ENCODE assay signal across 16 cellular contexts in genomic region chr15:59410448-59410896, GRCh38. TPM values are rescaled to one million over a fixed set of nuclear protein-coding genes. Genes with fewer than 3 reads are reported as not detected.
DNase-seq lines count a peak whose midpoint lies in the region; ATAC-seq, FAIRE-seq and TF ChIP-seq lines count a peak whose summit lies in the region.
"Had no signal": no experiment of that assay in that cellular context is flagged by ENCODE, and none has a peak within 500 bp of the region (broad histone marks: within the 10 kb centered on the region; RNA-seq: fewer than 3 reads in every experiment).

No MANE protein-coding gene starts in this region.

- H3K36me3 ChIP-seq in RWPE2 (ENCODE audit: low read depth): no peaks in the 10 kb centered on the region
- H3K36me3 ChIP-seq in left lung: no peaks in the 10 kb centered on the region
- H3K36me3 ChIP-seq: cardiac muscle cell had no signal

- TF ChIP-seq CTCF in RWPE2 (IDR thresholded peaks at IDR 0.05; ENCODE audit: poor library complexity, severe bottlenecking) (no peak), left lung (IDR thresholded peaks at IDR 0.05) (no peak), D721Med (IDR thresholded peaks at IDR 0.05; ENCODE audit: insufficient read depth, missing control alignments) (no peak)

- no peaks in the 10 kb centered on the region for H3K9me3 ChIP-seq in RWPE2 (ENCODE audit: severe bottlenecking)
- H3K9me3 ChIP-seq in left lung: no peaks in the 10 kb centered on the region

- H3K27ac ChIP-seq in RWPE2 (ENCODE audit: poor library complexity, severe bottlenecking): no peak overlapping the region
- peak overlapping the region in 1 of 2 donors; percentile 23 for H3K27ac ChIP-seq in left lung
- H3K27ac ChIP-seq: cardiac muscle cell had no signal

- H3K27me3 ChIP-seq in RWPE2 (ENCODE audit: insufficient read depth, poor library complexity, severe bottlenecking) (no peaks in the 10 kb centered on the region), left lung (no peaks in the 10 kb centered on the region)

- H3K4me3 ChIP-seq in RWPE2 (ENCODE audit: severe bottlenecking) (no peak overlapping the region), left lung (no peak overlapping the region)
- H3K4me3 ChIP-seq: cardiac muscle cell had no signal

- intact Hi-C loops in left lung (cut with DNase I): no loop called here

- DNase-seq in ACHN: peak; percentile 84
- DNase-seq in GM19239 (ENCODE audit: insufficient read length, low spot score): no peak
- no peak for DNase-seq in RWPE2 (ENCODE audit: low spot score)
- DNase-seq in left lung: no peak
- no peak for DNase-seq in activated naive CD4-positive, alpha-beta T cell (lab: John Stamatoyannopoulos, UW)
- DNase-seq in retina: no peak
- DNase-seq in D721Med (ENCODE audit: insufficient read length, low spot score): no peak
- no peak for DNase-seq in DMS79 treated with DMSO at 0.1 percent for 48 hours (lab: John Stamatoyannopoulos, UW)
- DNase-seq: activated T-cell treated with anti-CD3 and anti-CD28 coated beads for 4 hours; AML-193; MM.1S; NCI-H524; stimulated activated CD4-positive, alpha-beta T cell treated with anti-CD3 and anti-CD28 coated beads, Interleukin-15, amount 100 ng/mL, for 24 hours had no signal

- in situ Hi-C loops in ACHN (cut with HindIII; ENCODE audit: low pct_ligation_motif_present, low pct_unique_long_range_greater_than_20kb, low sequenced_read_pairs): no loop called here

- ATAC-seq in RWPE2 (ENCODE audit: low read depth) (0 out of 3 replicates have a peak, but pooled peaks have one; percentile 13), left lung (peak; percentile 84)
- ATAC-seq: stimulated activated effector memory CD8-positive, alpha-beta T cell treated with anti-CD3 and anti-CD28 coated beads, Interleukin-12 subunit alpha, Interleukin-12 subunit beta, amount 100 ng/mL, for 72 hours had no signal

- no peaks in the 10 kb centered on the region for H3K4me1 ChIP-seq in RWPE2 (ENCODE audit: insufficient read depth, poor library complexity, severe bottlenecking)
- peaks cover 6 to 35% of the 10 kb centered on the region in 2 donors for H3K4me1 ChIP-seq in left lung

- peak; percentile 92 for FAIRE-seq in GM19239 (lab: Jason Lieb, UNC)
- FAIRE-seq in D721Med (lab: Jason Lieb, UNC): no peak
- FAIRE-seq: frontal cortex had no signal

RNA-seq across cellular contexts. Expression of gene FAM81A, which starts 27.5 kb away (rescaled TPM):
- total RNA-seq in left lung: 1 to 10 TPM; 1.9 to 2.2 TPM

RNA-seq across cellular contexts. Expression of gene MYO1E, which starts 37.8 kb away (rescaled TPM):
- 100 to 1,000 TPM in 1 of 2 donors, 10 to 100 TPM in 1; 75.7 to 101 TPM for total RNA-seq in left lung
